Comparison of ENCODE assay signal across 21 cellular contexts in genomic region chr11:35208795-35209194, GRCh38.
"Had no signal": no experiment of that assay in that cellular context is flagged by ENCODE, and none has a peak within 500 bp of the region (broad histone marks: within the 10 kb centered on the region; RNA-seq: fewer than 3 reads in every experiment).

No MANE protein-coding gene starts in this region.

- H3K79me2 ChIP-seq: parathyroid adenoma had no signal

- H3K36me3 ChIP-seq: right lobe of liver had no signal

- H3K4me3 ChIP-seq: esophagus squamous epithelium, mucosa of descending colon, right lobe of liver, suprapubic skin, vagina had no signal

- H3K9me3 ChIP-seq: mucosa of descending colon, right lobe of liver, suprapubic skin, vagina had no signal

- H2AFZ ChIP-seq: parathyroid adenoma had no signal

- ATAC-seq: effector memory CD8-positive, alpha-beta T cell; mucosa of descending colon; right lobe of liver; stimulated activated naive CD8-positive, alpha-beta T cell treated with anti-CD3 and anti-CD28 coated beads, Interleukin-15, amount 100 ng/mL, for 72 hours; T-cell had no signal

- H3K27ac ChIP-seq: esophagus squamous epithelium, parathyroid adenoma, right lobe of liver, suprapubic skin, vagina had no signal

- H3K27me3 Mint-ChIP-seq: activated B cell treated with CpG ODN at 0.5 μM for 24 hours; activated CD4-positive, alpha-beta memory T cell treated with anti-CD3 and anti-CD28 coated beads for 36 hours; effector memory CD8-positive, alpha-beta T cell; naive B cell; stimulated activated naive CD8-positive, alpha-beta T cell treated with anti-CD3 and anti-CD28 coated beads, Interleukin-15, amount 100 ng/mL, for 72 hours; T-cell had no signal

- H3K27me3 ChIP-seq: esophagus squamous epithelium, right lobe of liver, suprapubic skin, vagina had no signal

- H3K4me1 ChIP-seq: parathyroid adenoma had no signal

- H3K9ac ChIP-seq: parathyroid adenoma had no signal

- H3K4me3 Mint-ChIP-seq: activated B cell treated with CpG ODN at 0.5 μM for 24 hours; activated CD4-positive, alpha-beta memory T cell treated with anti-CD3 and anti-CD28 coated beads for 36 hours; effector memory CD8-positive, alpha-beta T cell; naive B cell; stimulated activated naive CD8-positive, alpha-beta T cell treated with anti-CD3 and anti-CD28 coated beads, Interleukin-15, amount 100 ng/mL, for 72 hours; T-cell had no signal

- DNase-seq: activated B cell treated with CpG ODN at 0.5 μM for 24 hours; activated CD4-positive, alpha-beta memory T cell treated with anti-CD3 and anti-CD28 coated beads for 36 hours; activated CD4-positive, alpha-beta T cell treated with anti-CD3 and anti-CD28 coated beads for 4 hours; activated gamma-delta T cell; activated T-cell treated with anti-CD3 and anti-CD28 coated beads, Interleukin-2, amount 50 U/mL, for 48 hours; dermis blood vessel endothelial cell; effector memory CD8-positive, alpha-beta T cell; esophagus squamous epithelium; mesenchymal stem cell; mucosa of descending colon; naive B cell; right lobe of liver; small intestine; stimulated activated CD4-positive, alpha-beta T cell treated with anti-CD3 and anti-CD28 coated beads, Interleukin-4, amount 100 ng/mL, for 1 hour; stimulated activated naive CD8-positive, alpha-beta T cell treated with anti-CD3 and anti-CD28 coated beads, Interleukin-15, amount 100 ng/mL, for 72 hours; T-cell; T-helper 9 cell; trophoblast cell had no signal

- H3K9me3 Mint-ChIP-seq: effector memory CD8-positive, alpha-beta T cell had no signal

- H3K27ac Mint-ChIP-seq: activated B cell treated with CpG ODN at 0.5 μM for 24 hours; activated CD4-positive, alpha-beta memory T cell treated with anti-CD3 and anti-CD28 coated beads for 36 hours had no signal
